In the genomic region with DNA sequence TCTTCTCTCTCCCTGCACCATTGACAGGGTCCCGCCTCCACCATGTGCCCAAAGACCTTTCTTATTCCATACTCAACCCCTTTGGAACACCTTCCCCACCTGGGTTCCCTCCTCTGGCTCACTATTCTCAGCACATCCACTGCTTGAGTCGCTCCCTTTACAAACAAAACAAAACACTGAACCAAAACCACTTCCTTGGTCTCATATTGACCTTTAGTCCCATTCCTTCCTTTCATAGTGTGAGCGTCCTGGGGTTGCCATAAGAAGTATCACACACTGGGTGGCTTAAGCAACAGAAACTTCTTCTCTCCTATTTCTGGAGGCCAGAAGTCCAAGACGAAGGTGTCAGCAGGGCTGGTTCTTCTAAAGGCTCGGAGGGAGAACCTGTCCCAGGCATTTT, we compare ENCODE assay signal across 1 cellular context.
TF ChIP-seq lines count a peak whose summit lies in the region.

No MANE protein-coding gene starts in this region.

TF ChIP-seq in H1, 55 proteins besides CTCF, POLR2A, EP300 and RAD21 (continued from another document):
- TF ChIP-seq, protein P1, sequence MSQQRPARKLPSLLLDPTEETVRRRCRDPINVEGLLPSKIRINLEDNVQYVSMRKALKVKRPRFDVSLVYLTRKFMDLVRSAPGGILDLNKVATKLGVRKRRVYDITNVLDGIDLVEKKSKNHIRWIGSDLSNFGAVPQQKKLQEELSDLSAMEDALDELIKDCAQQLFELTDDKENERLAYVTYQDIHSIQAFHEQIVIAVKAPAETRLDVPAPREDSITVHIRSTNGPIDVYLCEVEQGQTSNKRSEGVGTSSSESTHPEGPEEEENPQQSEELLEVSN (IDR thresholded peaks at IDR 0.05): no peak
- TF ChIP-seq TAF1 (IDR thresholded peaks at IDR 0.05; ENCODE audit: low read depth, low read length) (no peak), TAF7 (optimal IDR thresholded peaks at IDR 0.05; ENCODE audit: borderline replicate concordance, low read depth, low read length) (no peak), NRF1 (IDR thresholded peaks at IDR 0.05; ENCODE audit: low read depth, low read length) (no peak), PHF8 (conservative IDR thresholded peaks at IDR 0.05; ENCODE audit: low read depth, low read length) (no peak), CREB1 (IDR thresholded peaks at IDR 0.05) (no peak), EGR1 (IDR thresholded peaks at IDR 0.05; ENCODE audit: borderline replicate concordance, low read depth, low read length) (no peak)
